Comparison of ENCODE assay signal across 8 cellular contexts in genomic region chr14:95156765-95157194, GRCh38. TPM values are rescaled to one million over a fixed set of nuclear protein-coding genes. Genes with fewer than 3 reads are reported as not detected.
DNase-seq lines count a peak whose midpoint lies in the region; ATAC-seq and TF ChIP-seq lines count a peak whose summit lies in the region.

No MANE protein-coding gene starts in this region.

- no peak for TF ChIP-seq CTCF in brain (conservative IDR thresholded peaks at IDR 0.05)

- no peaks in the 10 kb centered on the region for H3K27me3 Mint-ChIP-seq in brain

- peak overlapping the region in 3 of 5 experiments; percentile 87 to 97 (median 92) for H3K27ac Mint-ChIP-seq in brain

- peak overlapping the region; percentile 89 to 96 (median 92) for H3K4me3 Mint-ChIP-seq in brain

- H3K36me3 Mint-ChIP-seq in brain = peaks cover 23% of the 10 kb centered on the region

- peaks cover 0 to 3% (median 0%) of the 10 kb centered on the region in 5 experiments for H3K9me3 Mint-ChIP-seq in brain

- DNase-seq in 8988T (peak; percentile 37), T follicular helper cell (ENCODE audit: low read depth) (peak; percentile 14), iris pigment epithelial cell (ENCODE audit: low read depth) (peak; percentile 39), GDM1 (lab: John Stamatoyannopoulos, UW) (no peak)
- peak; percentile 48 for DNase-seq in stimulated activated CD4-positive, alpha-beta T cell treated with anti-CD3 and anti-CD28 coated beads, Interleukin-15, amount 100 ng/mL, for 24 hours

- peaks cover 83% of the 10 kb centered on the region for H3K4me1 Mint-ChIP-seq in brain

- ATAC-seq in GM18873 (IDR thresholded peaks at IDR 0.05; ENCODE audit: low FRiP score, unreplicated experiment) (peak; percentile 19), HG03103 (IDR thresholded peaks at IDR 0.05; ENCODE audit: low read depth, unreplicated experiment) (peak; percentile 37)

RNA-seq across cellular contexts. Expression of gene DICER1, which starts 0.5 kb away (rescaled TPM):
- polyA plus RNA-seq in brain (ENCODE audit: insufficient read depth, low read depth, low replicate concordance) = 5.9 TPM
